8 cellular contexts compared by ENCODE assay signal in the genomic region with DNA sequence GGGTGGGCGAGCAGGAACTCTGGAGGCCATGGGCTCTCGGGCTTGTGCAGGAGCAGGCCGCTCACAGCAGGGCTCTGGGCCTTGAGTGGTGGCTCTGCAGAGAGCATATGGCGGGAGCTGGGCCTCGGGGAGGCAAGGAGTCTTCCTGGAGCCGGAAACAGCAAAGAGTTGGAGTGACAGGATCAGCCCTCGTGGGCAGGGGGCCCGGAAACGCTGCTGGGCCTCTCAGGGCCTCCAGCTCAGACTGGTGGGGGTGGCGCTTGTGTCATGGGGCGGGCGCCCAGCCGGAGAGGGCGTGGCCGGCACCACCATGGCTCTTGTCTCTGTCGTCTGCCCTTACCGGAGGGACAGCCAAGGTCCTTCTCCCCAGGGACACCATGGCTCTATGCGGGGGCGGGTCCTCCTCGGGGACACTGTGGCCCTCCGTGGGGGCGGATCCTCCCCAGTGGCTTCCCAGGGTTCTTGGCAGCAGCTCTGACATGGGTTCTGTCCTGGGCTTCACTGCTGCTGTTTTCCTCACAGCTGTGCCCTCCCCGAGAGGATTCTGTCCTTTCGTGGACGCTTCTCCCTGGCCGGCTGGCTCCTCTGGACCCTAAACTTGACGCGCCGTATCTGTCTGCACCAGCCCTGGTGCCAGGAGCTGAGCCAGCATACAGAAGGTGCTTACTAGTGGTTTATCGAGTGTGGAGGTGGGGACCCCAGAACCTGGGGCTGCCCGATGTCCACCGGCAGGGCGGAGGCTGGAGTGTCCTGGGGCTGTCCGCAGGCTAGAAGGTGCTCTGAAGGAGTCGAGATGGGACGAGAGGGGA. TPM values are rescaled to one million over a fixed set of nuclear protein-coding genes. Genes with fewer than 3 reads are reported as not detected.
DNase-seq lines count a peak whose midpoint lies in the region; ATAC-seq and TF ChIP-seq lines count a peak whose summit lies in the region.

No MANE protein-coding gene starts in this region.

- DNase-seq in CD8-positive, alpha-beta memory T cell: peak; percentile 24 to 68 (median 46)
- DNase-seq in activated CD4-positive, alpha-beta T cell treated with anti-CD3 and anti-CD28 coated beads for 24 hours (ENCODE audit: low read depth in 2 of 2): peak; percentile 45 to 60
- peak; percentile 82 for DNase-seq in coronary artery (ENCODE audit: low spot score)
- DNase-seq in memory B cell (ENCODE audit: low spot score in 2 of 2): no peak
- peak; percentile 27 for DNase-seq in stimulated activated CD8-positive, alpha-beta memory T cell treated with anti-CD3 and anti-CD28 coated beads, Interleukin-15, amount 100 ng/mL, for 24 hours (ENCODE audit: low read depth)
- DNase-seq in NCI-H2196 treated with DMSO at 0.1 percent for 48 hours (lab: John Stamatoyannopoulos, UW; ENCODE audit: unreplicated experiment): no peak
- DNase-seq in NCI-H526 (lab: John Stamatoyannopoulos, UW): no peak

- ATAC-seq in HG03066 (IDR thresholded peaks at IDR 0.05; ENCODE audit: low read depth, unreplicated experiment) (peak; percentile 67), memory B cell (ENCODE audit: low read depth) (peak; percentile 53)

- H3K27ac Mint-ChIP-seq in CD8-positive, alpha-beta memory T cell: peak overlapping the region; percentile 29 to 86 (median 70)
- H3K27ac Mint-ChIP-seq in memory B cell: no peak overlapping the region

- POLR2A ChIA-PET in CD8-positive, alpha-beta memory T cell (lab: Charles Lee): interaction anchor here (0.6 kb wide), 1 partner anchor 561 kb away, joined by 3 read pairs; no protein-coding TSS in a partner anchor

- H3K4me1 ChIP-seq in CD8-positive, alpha-beta memory T cell (ENCODE audit: insufficient read depth, low read length): peaks cover 41% of the 10 kb centered on the region

- peaks cover 32 to 58% (median 34%) of the 10 kb centered on the region in 3 donors for H3K4me1 Mint-ChIP-seq in CD8-positive, alpha-beta memory T cell
- peaks cover 32% of the 10 kb centered on the region for H3K4me1 Mint-ChIP-seq in memory B cell

- H3K36me3 Mint-ChIP-seq in CD8-positive, alpha-beta memory T cell: peaks cover 0 to 20% (median 0%) of the 10 kb centered on the region in 3 donors
- H3K36me3 Mint-ChIP-seq in memory B cell: no peaks in the 10 kb centered on the region

- TF ChIP-seq CTCF in coronary artery (IDR thresholded peaks at IDR 0.05): no peak

- CTCF ChIA-PET in CD8-positive, alpha-beta memory T cell (lab: Charles Lee): interaction anchor here (1.0 kb wide), 1 partner anchor 16 kb away, joined by 5 read pairs; no protein-coding TSS in a partner anchor

- H3K27me3 ChIP-seq in CD8-positive, alpha-beta memory T cell (ENCODE audit: insufficient read depth, low read length, poor library complexity, severe bottlenecking): no peaks in the 10 kb centered on the region

- H3K4me3 ChIP-seq in CD8-positive, alpha-beta memory T cell (ENCODE audit: low read length): peak overlapping the region; percentile 43
- H3K4me3 ChIP-seq in coronary artery: peak overlapping the region; percentile 51

- H3K4me3 Mint-ChIP-seq in CD8-positive, alpha-beta memory T cell: peak overlapping the region in 5 of 7 donors; percentile 34 to 53 (median 51)
- H3K4me3 Mint-ChIP-seq in memory B cell: no peak overlapping the region

- H3K36me3 ChIP-seq in CD8-positive, alpha-beta memory T cell (ENCODE audit: insufficient read depth, low read length): no peaks in the 10 kb centered on the region

- H3K9me3 ChIP-seq in CD8-positive, alpha-beta memory T cell (ENCODE audit: low read length): no peaks in the 10 kb centered on the region

- H3K27ac ChIP-seq in CD8-positive, alpha-beta memory T cell (ENCODE audit: low read depth, low read length): no peak overlapping the region
- H3K27ac ChIP-seq in coronary artery: peak overlapping the region in 1 of 2 donors; percentile 71

- H3K9me3 Mint-ChIP-seq in CD8-positive, alpha-beta memory T cell: no peaks in the 10 kb centered on the region
- no peaks in the 10 kb centered on the region for H3K9me3 Mint-ChIP-seq in memory B cell

- peaks cover 0 to 1% of the 10 kb centered on the region in 2 donors for H3K27me3 Mint-ChIP-seq in CD8-positive, alpha-beta memory T cell
- H3K27me3 Mint-ChIP-seq in memory B cell: no peaks in the 10 kb centered on the region

RNA-seq across cellular contexts. Expression of a gene that starts 17.0 kb away (rescaled TPM):
- 10 to 100 TPM; 58.1 to 62.1 TPM for total RNA-seq in CD8-positive, alpha-beta memory T cell
- 1.4 TPM for polyA plus RNA-seq in CD8-positive, alpha-beta memory T cell

Comparison
In these comparisons a context has a peak if more than half of its experiments do, and no peak if none do; other contexts are left out.
1. DNase-seq: peak in CD8-positive, alpha-beta memory T cell (5 of 5), activated CD4-positive, alpha-beta T cell treated with anti-CD3 and anti-CD28 coated beads for 24 hours (2 of 2), coronary artery (single experiment) and stimulated activated CD8-positive, alpha-beta memory T cell treated with anti-CD3 and anti-CD28 coated beads, Interleukin-15, amount 100 ng/mL, for 24 hours (single experiment); none in memory B cell (0 of 2), NCI-H2196 treated with DMSO at 0.1 percent for 48 hours (single experiment) and NCI-H526 (0 of 2).